9 cellular contexts compared by ENCODE assay signal in genomic region chr12:111410229-111411186, GRCh38. TPM values are rescaled to one million over a fixed set of nuclear protein-coding genes. Genes with fewer than 3 reads are reported as not detected.
DNase-seq lines count a peak whose midpoint lies in the region; ATAC-seq lines count a peak whose summit lies in the region.
"Had no signal": no experiment of that assay in that cellular context is flagged by ENCODE, and none has a peak within 500 bp of the region (broad histone marks: within the 10 kb centered on the region; RNA-seq: fewer than 3 reads in every experiment).

No MANE protein-coding gene starts in this region.

- DNase-seq in EH (ENCODE audit: low read depth): peak; percentile 41
- DNase-seq in RPMI7951 (ENCODE audit: low read depth): peak; percentile 80
- peak; percentile 46 for DNase-seq in pons (ENCODE audit: low spot score)
- no peak for DNase-seq in NCI-H446 (lab: John Stamatoyannopoulos, UW)
- DNase-seq: SHP77 had no signal

- no peaks in the 10 kb centered on the region for H3K36me3 ChIP-seq in endocrine pancreas (ENCODE audit: control insufficient read depth, insufficient read depth, low read length)

- ATAC-seq in HG02571 (IDR thresholded peaks at IDR 0.05; ENCODE audit: unreplicated experiment) (no peak), GM19455 (IDR thresholded peaks at IDR 0.05; ENCODE audit: unreplicated experiment) (no peak), HG03095 (IDR thresholded peaks at IDR 0.05; ENCODE audit: unreplicated experiment) (no peak)

- H3K9me3 ChIP-seq in endocrine pancreas (ENCODE audit: control insufficient read depth, low read length): no peaks in the 10 kb centered on the region

- no peaks in the 10 kb centered on the region for H3K27me3 ChIP-seq in endocrine pancreas (ENCODE audit: control insufficient read depth, insufficient read depth, low read length)

- H3K4me3 ChIP-seq in endocrine pancreas (ENCODE audit: control insufficient read depth, insufficient read depth, low read length): no peak overlapping the region

- H3K9ac ChIP-seq in endocrine pancreas (ENCODE audit: control insufficient read depth, insufficient read depth, low read length): peak overlapping the region; percentile 4

- H3K4me1 ChIP-seq in endocrine pancreas (ENCODE audit: control insufficient read depth, insufficient read depth, low read length): no peaks in the 10 kb centered on the region

RNA-seq across cellular contexts. Expression of gene SH2B3, which starts 4.8 kb away (rescaled TPM):
- total RNA-seq in RPMI7951 (2014; rRNA removed; shearing (Covaris generic)): 99.7 and 105 TPM in 2 replicates

RNA-seq across cellular contexts. Expression of gene PHETA1, which starts 41.6 kb away (rescaled TPM):
- total RNA-seq in RPMI7951 (2014; rRNA removed; shearing (Covaris generic)): 2.3 and 6.8 TPM in 2 replicates

Comparison
In these comparisons a context has a peak if more than half of its experiments do, and no peak if none do; other contexts are left out.
1. DNase-seq: peak in EH (single experiment), RPMI7951 (single experiment) and pons (single experiment); none in NCI-H446 (0 of 2).